Comparison of ENCODE assay signal across 12 cellular contexts in the genomic region with DNA sequence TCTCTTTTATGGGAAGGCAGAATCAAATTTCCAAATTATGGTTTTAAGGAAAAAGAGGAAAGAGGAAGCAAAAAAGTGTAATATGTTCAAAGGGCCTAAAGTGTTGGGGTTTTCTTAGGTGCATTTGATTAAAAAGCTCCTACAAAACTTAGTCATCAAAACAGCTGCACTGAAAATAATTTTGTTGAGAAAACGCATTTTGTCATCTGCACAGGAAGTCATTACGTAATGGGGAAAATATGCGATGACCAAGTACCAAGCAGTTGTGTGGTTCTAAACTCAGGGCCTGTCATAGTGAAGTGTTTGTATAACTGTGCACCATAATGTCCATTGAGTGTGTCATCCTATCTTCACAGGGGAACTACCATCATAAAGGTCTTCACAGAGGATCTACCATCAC. TPM values are rescaled to one million over a fixed set of nuclear protein-coding genes. Genes with fewer than 3 reads are reported as not detected.
DNase-seq lines count a peak whose midpoint lies in the region; ATAC-seq and TF ChIP-seq lines count a peak whose summit lies in the region.
"Had no signal": no experiment of that assay in that cellular context is flagged by ENCODE, and none has a peak within 500 bp of the region (broad histone marks: within the 10 kb centered on the region; RNA-seq: fewer than 3 reads in every experiment).

No MANE protein-coding gene starts in this region.

- H3K4me1 ChIP-seq in osteoblast (ENCODE audit: insufficient read depth, low read length): peaks cover 12% of the 10 kb centered on the region

- TF ChIP-seq POLR2A in NB4 (IDR thresholded peaks at IDR 0.05; ENCODE audit: extremely low read depth, insufficient read length): no peak

- H4K20me1 ChIP-seq in osteoblast (ENCODE audit: insufficient read depth, low read length): no peaks in the 10 kb centered on the region

- H3K27me3 ChIP-seq in osteoblast (ENCODE audit: insufficient read depth, low read length): no peaks in the 10 kb centered on the region

- DNase-seq in EL (peak; percentile 94), NB4 (ENCODE audit: low read depth) (peak; percentile 57), epithelial cell of esophagus (ENCODE audit: low read depth) (peak; percentile 90), osteoblast (ENCODE audit: insufficient read length, low spot score, missing footprints) (no peak), NCI-H1048 (lab: John Stamatoyannopoulos, UW) (no peak)
- no peak for DNase-seq in activated T-helper 2 cell treated with anti-CD3 and anti-CD28 coated beads, Interferon-gamma antibody, Interleukin-2, Interleukin-4, amounts not matched to agents 10 μg/mL and 5 μg/mL and 100 μg/mL, durations not matched to agents 14 hours and 24 hours and 36 hours (ENCODE audit: low spot score)
- no peak for DNase-seq in activated CD4-positive, alpha-beta memory T cell treated with anti-CD3 and anti-CD28 coated beads, Interleukin-2, amount 10 ng/mL, durations not matched to agents 7 days and 5 days
- DNase-seq: hippocampal formation; nucleus accumbens; stimulated activated CD8-positive, alpha-beta memory T cell treated with anti-CD3 and anti-CD28 coated beads, Interleukin-4, amount 100 ng/mL, for 48 hours had no signal

- CTCF ChIA-PET in activated CD4-positive, alpha-beta memory T cell treated with anti-CD3 and anti-CD28 coated beads, Interleukin-2, amount 10 ng/mL, durations not matched to agents 7 days and 5 days (lab: Charles Lee): no interaction called here

- H3K27ac Mint-ChIP-seq in activated T-helper 2 cell treated with anti-CD3 and anti-CD28 coated beads, Interferon-gamma antibody, Interleukin-2, Interleukin-4, amounts not matched to agents 10 μg/mL and 5 μg/mL and 100 μg/mL, durations not matched to agents 14 hours and 24 hours and 36 hours: no peak overlapping the region
- H3K27ac Mint-ChIP-seq in activated CD4-positive, alpha-beta memory T cell treated with anti-CD3 and anti-CD28 coated beads, Interleukin-2, amount 10 ng/mL, durations not matched to agents 7 days and 5 days: no peak overlapping the region
- H3K27ac Mint-ChIP-seq: activated naive CD8-positive, alpha-beta T cell had no signal

- no peak overlapping the region for H2AFZ ChIP-seq in osteoblast (ENCODE audit: low read length)

- H3K4me2 ChIP-seq in osteoblast (ENCODE audit: insufficient read depth, low read length): no peak overlapping the region

- no peaks in the 10 kb centered on the region for H3K4me1 Mint-ChIP-seq in activated T-helper 2 cell treated with anti-CD3 and anti-CD28 coated beads, Interferon-gamma antibody, Interleukin-2, Interleukin-4, amounts not matched to agents 10 μg/mL and 5 μg/mL and 100 μg/mL, durations not matched to agents 14 hours and 24 hours and 36 hours (ENCODE audit: low read depth)
- H3K4me1 Mint-ChIP-seq in activated CD4-positive, alpha-beta memory T cell treated with anti-CD3 and anti-CD28 coated beads, Interleukin-2, amount 10 ng/mL, durations not matched to agents 7 days and 5 days: no peaks in the 10 kb centered on the region

- no peak for ATAC-seq in HG02571 (IDR thresholded peaks at IDR 0.05; ENCODE audit: unreplicated experiment)

- no peaks in the 10 kb centered on the region for H3K79me2 ChIP-seq in osteoblast (ENCODE audit: insufficient read depth, low read length)

- no peaks in the 10 kb centered on the region for H3K27me3 Mint-ChIP-seq in activated T-helper 2 cell treated with anti-CD3 and anti-CD28 coated beads, Interferon-gamma antibody, Interleukin-2, Interleukin-4, amounts not matched to agents 10 μg/mL and 5 μg/mL and 100 μg/mL, durations not matched to agents 14 hours and 24 hours and 36 hours (ENCODE audit: low read depth)
- H3K27me3 Mint-ChIP-seq in activated CD4-positive, alpha-beta memory T cell treated with anti-CD3 and anti-CD28 coated beads, Interleukin-2, amount 10 ng/mL, durations not matched to agents 7 days and 5 days: peaks cover 2% of the 10 kb centered on the region

- no peak overlapping the region for H3K4me3 ChIP-seq in NB4 (ENCODE audit: low read depth, low read length)
- H3K4me3 ChIP-seq in epithelial cell of esophagus (ENCODE audit: low read length): no peak overlapping the region
- H3K4me3 ChIP-seq in osteoblast (ENCODE audit: insufficient read depth, low read length): no peak overlapping the region

- no peaks in the 10 kb centered on the region for H3K36me3 ChIP-seq in osteoblast (ENCODE audit: insufficient read depth, low read length)

- no peak overlapping the region for H3K4me3 Mint-ChIP-seq in activated T-helper 2 cell treated with anti-CD3 and anti-CD28 coated beads, Interferon-gamma antibody, Interleukin-2, Interleukin-4, amounts not matched to agents 10 μg/mL and 5 μg/mL and 100 μg/mL, durations not matched to agents 14 hours and 24 hours and 36 hours (ENCODE audit: low read depth)
- no peak overlapping the region for H3K4me3 Mint-ChIP-seq in activated CD4-positive, alpha-beta memory T cell treated with anti-CD3 and anti-CD28 coated beads, Interleukin-2, amount 10 ng/mL, durations not matched to agents 7 days and 5 days
- H3K4me3 Mint-ChIP-seq: activated naive CD8-positive, alpha-beta T cell had no signal

- POLR2A ChIA-PET in activated CD4-positive, alpha-beta memory T cell treated with anti-CD3 and anti-CD28 coated beads, Interleukin-2, amount 10 ng/mL, durations not matched to agents 7 days and 5 days (lab: Charles Lee): no interaction called here

- H3K36me3 Mint-ChIP-seq in activated T-helper 2 cell treated with anti-CD3 and anti-CD28 coated beads, Interferon-gamma antibody, Interleukin-2, Interleukin-4, amounts not matched to agents 10 μg/mL and 5 μg/mL and 100 μg/mL, durations not matched to agents 14 hours and 24 hours and 36 hours (ENCODE audit: low read depth): no peaks in the 10 kb centered on the region
- no peaks in the 10 kb centered on the region for H3K36me3 Mint-ChIP-seq in activated CD4-positive, alpha-beta memory T cell treated with anti-CD3 and anti-CD28 coated beads, Interleukin-2, amount 10 ng/mL, durations not matched to agents 7 days and 5 days (ENCODE audit: low read depth)
- H3K36me3 Mint-ChIP-seq: activated naive CD8-positive, alpha-beta T cell had no signal

- intact Hi-C loops in activated T-helper 2 cell treated with anti-CD3 and anti-CD28 coated beads, Interferon-gamma antibody, Interleukin-2, Interleukin-4, amounts not matched to agents 10 μg/mL and 5 μg/mL and 100 μg/mL, durations not matched to agents 14 hours and 24 hours and 36 hours (cut with micrococcal nuclease): no loop called here

- no peaks in the 10 kb centered on the region for H3K9me3 ChIP-seq in osteoblast (ENCODE audit: low read depth, low read length)

- TF ChIP-seq CTCF in NB4 (IDR thresholded peaks at IDR 0.05; ENCODE audit: low read depth, low read length) (no peak), epithelial cell of esophagus (IDR thresholded peaks at IDR 0.05; ENCODE audit: insufficient read depth, low read depth, low read length, missing control alignments) (no peak), osteoblast (IDR thresholded peaks at IDR 0.05; ENCODE audit: extremely low read depth, low read depth, low read length) (no peak)

- peak overlapping the region; percentile 12 for H3K27ac ChIP-seq in osteoblast (ENCODE audit: low read depth, low read length)

- no peaks in the 10 kb centered on the region for H3K9me3 Mint-ChIP-seq in activated T-helper 2 cell treated with anti-CD3 and anti-CD28 coated beads, Interferon-gamma antibody, Interleukin-2, Interleukin-4, amounts not matched to agents 10 μg/mL and 5 μg/mL and 100 μg/mL, durations not matched to agents 14 hours and 24 hours and 36 hours
- H3K9me3 Mint-ChIP-seq in activated CD4-positive, alpha-beta memory T cell treated with anti-CD3 and anti-CD28 coated beads, Interleukin-2, amount 10 ng/mL, durations not matched to agents 7 days and 5 days: no peaks in the 10 kb centered on the region

RNA-seq across cellular contexts. Expression of a gene that starts 15.6 kb away (rescaled TPM):
- total RNA-seq in osteoblast: not detected in 2 replicates
- total RNA-seq in activated T-helper 2 cell treated with anti-CD3 and anti-CD28 coated beads, Interferon-gamma antibody, Interleukin-2, Interleukin-4, amounts not matched to agents 10 μg/mL and 5 μg/mL and 100 μg/mL, durations not matched to agents 14 hours and 24 hours and 36 hours: not detected in 2 replicates
- total RNA-seq in activated CD4-positive, alpha-beta memory T cell treated with anti-CD3 and anti-CD28 coated beads, Interleukin-2, amount 10 ng/mL, durations not matched to agents 7 days and 5 days: not detected

Comparison
In these comparisons a context has a peak if more than half of its experiments do, and no peak if none do; other contexts are left out.
1. DNase-seq: peak in EL (single experiment), NB4 (single experiment) and epithelial cell of esophagus (single experiment); none in osteoblast (single experiment), activated T-helper 2 cell treated with anti-CD3 and anti-CD28 coated beads, Interferon-gamma antibody, Interleukin-2, Interleukin-4, amounts not matched to agents 10 μg/mL and 5 μg/mL and 100 μg/mL, durations not matched to agents 14 hours and 24 hours and 36 hours (single experiment), activated CD4-positive, alpha-beta memory T cell treated with anti-CD3 and anti-CD28 coated beads, Interleukin-2, amount 10 ng/mL, durations not matched to agents 7 days and 5 days (single experiment) and NCI-H1048 (single experiment).